16 cellular contexts compared by ENCODE assay signal in genomic region chr7:116169060-116169459, GRCh38. TPM values are rescaled to one million over a fixed set of nuclear protein-coding genes. Genes with fewer than 3 reads are reported as not detected.
DNase-seq lines count a peak whose midpoint lies in the region; ATAC-seq and TF ChIP-seq lines count a peak whose summit lies in the region.
"Had no signal": no experiment of that assay in that cellular context is flagged by ENCODE, and none has a peak within 500 bp of the region (broad histone marks: within the 10 kb centered on the region; RNA-seq: fewer than 3 reads in every experiment).

No MANE protein-coding gene starts in this region.

- peaks cover 0 to 29% (median 0%) of the 10 kb centered on the region in 4 donors for H3K4me1 ChIP-seq in right lobe of liver

- H3K27me3 ChIP-seq in brain microvascular endothelial cell (replicated peaks): no peaks in the 10 kb centered on the region
- H3K27me3 ChIP-seq in right lobe of liver: no peaks in the 10 kb centered on the region
- H3K27me3 ChIP-seq: BLaER1 treated with 17β-estradiol and CSF1 and Interleukin-3, amounts not matched to agents 10 nM and 100 nM had no signal

- peak; percentile 54 to 88 (median 76) for ATAC-seq in right lobe of liver
- ATAC-seq in HG02852 (IDR thresholded peaks at IDR 0.05; ENCODE audit: unreplicated experiment): no peak

- H3K27ac ChIP-seq in KOPT-K1 (ENCODE audit: low read depth, low read length, poor library complexity, severe bottlenecking): peak overlapping the region; percentile 11
- H3K27ac ChIP-seq in brain microvascular endothelial cell: peak overlapping the region; percentile 44
- H3K27ac ChIP-seq in right lobe of liver: no peak overlapping the region
- no peak overlapping the region for H3K27ac ChIP-seq in caudate nucleus (ENCODE audit: low read depth, low read length)
- H3K27ac ChIP-seq: BLaER1 treated with 17β-estradiol and CSF1 and Interleukin-3, amounts not matched to agents 10 nM and 100 nM; PC-9 had no signal

- H3K9me3 ChIP-seq in KOPT-K1 (ENCODE audit: insufficient read depth, low read length, poor library complexity, severe bottlenecking): no peaks in the 10 kb centered on the region
- no peaks in the 10 kb centered on the region for H3K9me3 ChIP-seq in right lobe of liver

- H3K4me3 ChIP-seq in AG10803 (ENCODE audit: low read length) (no peak overlapping the region), brain microvascular endothelial cell (ENCODE audit: low read depth, low read length) (no peak overlapping the region), right lobe of liver (no peak overlapping the region)
- H3K4me3 ChIP-seq: BLaER1 treated with 17β-estradiol and CSF1 and Interleukin-3, amounts not matched to agents 10 nM and 100 nM; lung; PC-9 had no signal

- TF ChIP-seq CTCF in AG10803 (conservative IDR thresholded peaks at IDR 0.05; ENCODE audit: low read length): no peak
- no peak for TF ChIP-seq CTCF in brain microvascular endothelial cell (IDR thresholded peaks at IDR 0.05; ENCODE audit: low read depth, low read length, missing control alignments)
- TF ChIP-seq CTCF in right lobe of liver (IDR thresholded peaks at IDR 0.05): no peak

- intact Hi-C loops in right lobe of liver (cut with DNase I): no loop called here

- no peaks in the 10 kb centered on the region for H3K36me3 ChIP-seq in KOPT-K1 (ENCODE audit: insufficient read depth, low read length)
- no peaks in the 10 kb centered on the region for H3K36me3 ChIP-seq in brain microvascular endothelial cell (replicated peaks)
- H3K36me3 ChIP-seq in right lobe of liver: no peaks in the 10 kb centered on the region
- H3K36me3 ChIP-seq: BLaER1 treated with 17β-estradiol and CSF1 and Interleukin-3, amounts not matched to agents 10 nM and 100 nM had no signal

- no peak for TF ChIP-seq POLR2A in right lobe of liver (IDR thresholded peaks at IDR 0.05)

- DNase-seq in AG10803 (ENCODE audit: low read depth) (peak; percentile 73), brain microvascular endothelial cell (no peak), right lobe of liver (no peak), medulla oblongata (ENCODE audit: extremely low spot score) (no peak), NCI-H345 treated with DMSO at 0.1 percent for 48 hours (lab: John Stamatoyannopoulos, UW; ENCODE audit: unreplicated experiment) (no peak), caudate nucleus (lab: John Stamatoyannopoulos, UW) (no peak)
- DNase-seq: activated naive CD4-positive, alpha-beta T cell treated with anti-CD3 and anti-CD28 coated beads, Interleukin-2, amount 50 U/mL, for 16 hours; GDM1; NCI-H2081 treated with DMSO at 0.1 percent for 48 hours; PC-9; stimulated activated CD4-positive, alpha-beta T cell treated with anti-CD3 and anti-CD28 coated beads, Interleukin-2, amount 100 ng/mL, for 48 hours; stimulated activated naive CD4-positive, alpha-beta T cell treated with Interleukin-2 at 50 U/mL for 16 hours had no signal

- 8% methylated on average over 1 of the region's 1 CpG for WGBS in right lobe of liver (ENCODE audit: insufficient coverage, low coverage, low lambda C conversion rate, missing lambda C conversion rate)

- in situ Hi-C loops in brain microvascular endothelial cell (cut with HindIII; ENCODE audit: low pct_ligation_motif_present, low sequenced_read_pairs): no loop called here

RNA-seq across cellular contexts. Expression of gene TES, which starts 41.3 kb away (rescaled TPM):
- 10 to 100 TPM in 3 of 6 experiments, 1 to 10 TPM in 3; 6.0 to 22.3 (median 12.5) TPM for total RNA-seq in right lobe of liver

Comparison
In these comparisons a context has a peak if more than half of its experiments do, and no peak if none do; other contexts are left out.
1. H3K27ac ChIP-seq: peak in KOPT-K1 (single experiment) and brain microvascular endothelial cell (single experiment); none in right lobe of liver (0 of 3) and caudate nucleus (single experiment).